Comparison of ENCODE assay signal across 22 cellular contexts in the genomic region with DNA sequence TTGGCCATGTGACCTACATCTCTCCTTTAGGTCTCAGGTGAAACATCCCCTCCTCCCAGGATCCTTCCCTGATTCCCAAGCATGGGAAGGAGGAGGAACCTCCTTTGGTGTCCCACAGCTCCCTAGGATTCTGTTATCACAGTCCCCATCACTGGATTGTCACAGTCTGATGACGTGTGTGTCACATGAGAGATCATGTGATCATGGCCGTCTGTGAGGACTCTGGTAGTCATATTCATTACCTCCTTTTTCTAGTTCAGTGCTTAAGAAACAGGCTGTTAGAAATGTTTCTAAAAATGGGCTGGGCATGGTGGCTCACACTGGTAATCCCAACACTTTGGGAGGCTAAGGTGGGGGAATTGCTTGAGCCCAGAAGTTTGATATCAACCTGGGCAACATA. TPM values are rescaled to one million over a fixed set of nuclear protein-coding genes. Genes with fewer than 3 reads are reported as not detected.
A peak's percentile ranks its signal among the peaks of the same experiment; 100 is the strongest.
DNase-seq lines count a peak whose midpoint lies in the region; ATAC-seq and TF ChIP-seq lines count a peak whose summit lies in the region.
"Had no signal": no experiment of that assay in that cellular context is flagged by ENCODE, and none has a peak within 500 bp of the region (broad histone marks: within the 10 kb centered on the region; RNA-seq: fewer than 3 reads in every experiment).

No MANE protein-coding gene starts in this region.

- H3K4me3 ChIP-seq in BLaER1 treated with 17β-estradiol and CSF1 and Interleukin-3, amounts not matched to agents 10 nM and 100 nM, result peak overlapping the region in 1 of 10 experiments; percentile 91; a peak in 2 of 20 replicates
- no peak overlapping the region for H3K4me3 ChIP-seq in DND-41 (ENCODE audit: low read depth in 1 of 2, low read length in 2 of 2)
- no peak overlapping the region for H3K4me3 ChIP-seq in mesendoderm (ENCODE audit: low read length)
- no peak overlapping the region for H3K4me3 ChIP-seq in heart left ventricle
- H3K4me3 ChIP-seq: gastroesophageal sphincter, skin epidermis, tibial nerve had no signal

- no CpG with 5 or more reads among the region's 2 CpGs for WGBS in mesendoderm (ENCODE audit: extremely low coverage, insufficient coverage, low lambda C conversion rate)
- 60 to 66% (median 64%) methylated on average over 2 of the region's 2 CpGs for WGBS in heart left ventricle, 4 donors

- no peak for DNase-seq in DND-41
- no peak for DNase-seq in T-helper 17 cell
- peak; percentile 49 for DNase-seq in mesendoderm
- DNase-seq in NCI-H187 (lab: John Stamatoyannopoulos, UW), result no peak
- DNase-seq in heart left ventricle, result no peak
- DNase-seq: activated CD4-positive, alpha-beta T cell treated with anti-CD3 and anti-CD28 coated beads, Interleukin-2, amount 50 U/mL, for 1 hour; activated CD8-positive, alpha-beta memory T cell treated with anti-CD3 and anti-CD28 coated beads, Interleukin-2, amount 50 U/mL, for 48 hours; effector CD4-positive, alpha-beta T cell; naive thymus-derived CD4-positive, alpha-beta T cell; NCI-H2227 treated with DMSO at 0.1 percent for 48 hours; NCI-H748 treated with DMSO at 0.1 percent for 48 hours had no signal

- no peak overlapping the region for H4K5ac ChIP-seq in mesendoderm (ENCODE audit: low read length)

- H4K20me1 ChIP-seq in BLaER1 treated with 17β-estradiol and CSF1 and Interleukin-3, amounts not matched to agents 10 nM and 100 nM, result peaks cover 0 to 65% (median 38%) of the 10 kb centered on the region in 11 experiments; a peak in 14 of 22 replicates
- H4K20me1 ChIP-seq in DND-41 (ENCODE audit: insufficient read depth, low read length), result peaks cover 4% of the 10 kb centered on the region; the same call in 1 of the 2 replicates

- no peaks in the 10 kb centered on the region for H3K27me3 ChIP-seq in BLaER1 treated with 17β-estradiol and CSF1 and Interleukin-3, amounts not matched to agents 10 nM and 100 nM
- H3K27me3 ChIP-seq in DND-41 (ENCODE audit: insufficient read depth, low read length, poor library complexity) (no peaks in the 10 kb centered on the region), mesendoderm (ENCODE audit: insufficient read depth, low read length, poor library complexity) (no peaks in the 10 kb centered on the region), heart left ventricle (no peaks in the 10 kb centered on the region)
- H3K27me3 ChIP-seq: gastroesophageal sphincter, tibial nerve had no signal

- H3K4me1 Mint-ChIP-seq in T-helper 17 cell, result peaks cover 24% of the 10 kb centered on the region

- H2AK5ac ChIP-seq in mesendoderm (ENCODE audit: low read length), result no peak overlapping the region

- peak overlapping the region in 2 of 11 experiments; percentile 6 to 9; a peak in 2 of 22 replicates for H3K27ac ChIP-seq in BLaER1 treated with 17β-estradiol and CSF1 and Interleukin-3, amounts not matched to agents 10 nM and 100 nM
- H3K27ac ChIP-seq in DND-41 (ENCODE audit: low read length) (no peak overlapping the region), mesendoderm (ENCODE audit: low read depth, low read length) (no peak overlapping the region), heart left ventricle (no peak overlapping the region)
- H3K27ac ChIP-seq: gastroesophageal sphincter, tibial nerve had no signal

- H3K27ac Mint-ChIP-seq in T-helper 17 cell, result peak overlapping the region; percentile 16
- H3K27ac Mint-ChIP-seq: T-helper 1 cell treated with Interleukin-12 subunit alpha and Interleukin-12 subunit beta and Interleukin-4 antibody, amounts not matched to agents 30 μg/mL and 1 μg/mL, for 36 hours had no signal

- H3K27me3 Mint-ChIP-seq in T-helper 17 cell, result no peaks in the 10 kb centered on the region
- H3K27me3 Mint-ChIP-seq: stimulated activated naive CD8-positive, alpha-beta T cell treated with anti-CD3 and anti-CD28 coated beads, Interleukin-15, Interleukin-2, amounts not matched to agents 100 ng/mL and 50 ng/mL, for 24 hours had no signal

- H3K79me1 ChIP-seq in mesendoderm (ENCODE audit: low read length), result peaks cover 26% of the 10 kb centered on the region

- peaks cover 17 to 68% (median 31%) of the 10 kb centered on the region in 10 experiments for H3K4me1 ChIP-seq in BLaER1 treated with 17β-estradiol and CSF1 and Interleukin-3, amounts not matched to agents 10 nM and 100 nM
- H3K4me1 ChIP-seq in DND-41 (ENCODE audit: insufficient read depth, low read length) (peaks cover 26% of the 10 kb centered on the region), mesendoderm (ENCODE audit: control insufficient read depth, low read depth, low read length) (peaks cover 1% of the 10 kb centered on the region), heart left ventricle (peaks cover 3 to 33% (median 15%) of the 10 kb centered on the region in 12 donors)

- H2BK5ac ChIP-seq in mesendoderm (ENCODE audit: low read length), result no peak overlapping the region

- no peak overlapping the region for H3K9ac ChIP-seq in BLaER1 treated with 17β-estradiol and CSF1 and Interleukin-3, amounts not matched to agents 10 nM and 100 nM
- H3K9ac ChIP-seq in DND-41 (ENCODE audit: low read depth, low read length) (no peak overlapping the region), mesendoderm (ENCODE audit: low read length) (no peak overlapping the region)

- TF ChIP-seq POLR2A in heart left ventricle (IDR thresholded peaks at IDR 0.05), result no peak

- no peak overlapping the region for H2BK15ac ChIP-seq in mesendoderm (replicated peaks; ENCODE audit: low read depth)

- no peak overlapping the region for H3K18ac ChIP-seq in mesendoderm (ENCODE audit: low read length)

- no peak overlapping the region for H3K4me3 Mint-ChIP-seq in T-helper 17 cell
- H3K4me3 Mint-ChIP-seq: stimulated activated naive CD8-positive, alpha-beta T cell treated with anti-CD3 and anti-CD28 coated beads, Interleukin-15, Interleukin-2, amounts not matched to agents 100 ng/mL and 50 ng/mL, for 24 hours; T-helper 1 cell treated with Interleukin-12 subunit alpha and Interleukin-12 subunit beta and Interleukin-4 antibody, amounts not matched to agents 30 μg/mL and 1 μg/mL, for 36 hours had no signal

- no peak overlapping the region for H3K56ac ChIP-seq in mesendoderm (ENCODE audit: low read length)

- H2BK120ac ChIP-seq in mesendoderm (ENCODE audit: low read depth, low read length), result no peak overlapping the region

- intact Hi-C loops in heart left ventricle (cut with DNase I), result no loop called here

- H3K79me2 ChIP-seq in DND-41 (ENCODE audit: insufficient read depth, low read length) (peaks cover 47% of the 10 kb centered on the region), mesendoderm (ENCODE audit: control insufficient read depth, insufficient read depth, low read length) (peaks cover 34% of the 10 kb centered on the region)

- H3K9me3 ChIP-seq in BLaER1 treated with 17β-estradiol and CSF1 and Interleukin-3, amounts not matched to agents 10 nM and 100 nM (replicated peaks in 1 of 11), result peaks cover 0 to 5% (median 0%) of the 10 kb centered on the region in 11 experiments; a peak in 3 of 22 replicates
- H3K9me3 ChIP-seq in DND-41 (ENCODE audit: insufficient read depth, low read length, severe bottlenecking) (no peaks in the 10 kb centered on the region), T-helper 17 cell (ENCODE audit: control insufficient read depth, low read length, poor library complexity, severe bottlenecking) (no peaks in the 10 kb centered on the region), heart left ventricle (no peaks in the 10 kb centered on the region)
- H3K9me3 ChIP-seq: gastroesophageal sphincter, tibial nerve had no signal

- no peak overlapping the region for H3K23ac ChIP-seq in mesendoderm (ENCODE audit: low read length)

- no peak overlapping the region for H4K8ac ChIP-seq in mesendoderm (ENCODE audit: low read depth, low read length)

- ATAC-seq in DND-41 (ENCODE audit: insufficient read depth, low read depth), result no peak
- ATAC-seq in T-helper 17 cell, result no peak
- ATAC-seq in HG02588 (IDR thresholded peaks at IDR 0.05; ENCODE audit: unreplicated experiment), result no peak
- ATAC-seq in heart left ventricle, result no peak
- no peak for ATAC-seq in GM21526 (IDR thresholded peaks at IDR 0.05; ENCODE audit: low FRiP score, unreplicated experiment)
- ATAC-seq: esophagus mucosa; gastroesophageal sphincter; naive thymus-derived CD4-positive, alpha-beta T cell had no signal

- no peak overlapping the region for H2AFZ ChIP-seq in DND-41 (ENCODE audit: low read depth, low read length)

- H3K36me3 ChIP-seq in BLaER1 treated with 17β-estradiol and CSF1 and Interleukin-3, amounts not matched to agents 10 nM and 100 nM, result peaks cover 50 to 65% (median 56%) of the 10 kb centered on the region in 11 experiments
- H3K36me3 ChIP-seq in DND-41 (ENCODE audit: insufficient read depth, low read length) (peaks cover 47% of the 10 kb centered on the region), mesendoderm (ENCODE audit: control insufficient read depth, insufficient read depth, low read length) (peaks cover 11% of the 10 kb centered on the region), heart left ventricle (peaks cover 0 to 50% (median 45%) of the 10 kb centered on the region in 9 donors)

- H3K4me2 ChIP-seq in BLaER1 treated with 17β-estradiol and CSF1 and Interleukin-3, amounts not matched to agents 10 nM and 100 nM, result peak overlapping the region in 7 of 11 experiments; percentile 86 to 98 (median 97); a peak in 13 of 22 replicates
- H3K4me2 ChIP-seq in DND-41 (ENCODE audit: insufficient read depth, low read length) (peak overlapping the region; percentile 14; the same call in 1 of the 2 replicates), mesendoderm (ENCODE audit: low read length) (no peak overlapping the region)

- no peak overlapping the region for H3K4ac ChIP-seq in mesendoderm (ENCODE audit: low read depth, low read length)

- TF ChIP-seq CTCF in DND-41 (IDR thresholded peaks at IDR 0.05; ENCODE audit: borderline replicate concordance, extremely low read depth, low read length, poor library complexity, severe bottlenecking), result no peak
- TF ChIP-seq CTCF in heart left ventricle (IDR thresholded peaks at IDR 0.05), result no peak

- no peaks in the 10 kb centered on the region for H3K36me3 Mint-ChIP-seq in T-helper 17 cell (ENCODE audit: low read depth)

RNA-seq across cellular contexts. Expression of a gene that starts 3.0 kb away (rescaled TPM):
- total RNA-seq in T-helper 17 cell, result 10 to 100 TPM in 1 of 2 donors, 1 to 10 TPM in 1; 9.1 to 11.2 TPM
- 19.0 TPM for polyA plus RNA-seq in mesendoderm (2013, experiment 1 of 2)
- polyA plus RNA-seq in mesendoderm (2013, experiment 2 of 2), result 19.1 TPM
- total RNA-seq in heart left ventricle, result 10 to 100 TPM in 2 of 9 donors, 1 to 10 TPM in 7; 3.7 to 10.6 (median 6.7) TPM
- polyA plus RNA-seq in heart left ventricle, result 10 to 100 TPM in 1 of 2 donors, 1 to 10 TPM in 1; 6.1 to 13.3 TPM

RNA-seq across cellular contexts. Expression of a gene that starts 20.1 kb away (rescaled TPM):
- total RNA-seq in T-helper 17 cell, result 1 to 10 TPM in 1 of 2 donors, under 1 TPM in 1; 0.70 to 1.4 TPM
- polyA plus RNA-seq in mesendoderm (2013, experiment 1 of 2), result 0.29 TPM
- polyA plus RNA-seq in mesendoderm (2013, experiment 2 of 2), result 0.14 TPM
- 1 to 10 TPM in 3 of 9 donors, under 1 TPM in 6; 0.12 to 3.3 (median 0.94) TPM for total RNA-seq in heart left ventricle
- polyA plus RNA-seq in heart left ventricle, result under 1 TPM; 0.23 to 0.55 TPM
- total RNA-seq: G401 had no signal
- polyA plus RNA-seq: naive thymus-derived CD4-positive, alpha-beta T cell had no signal

RNA-seq across cellular contexts. Expression of a gene that starts 42.4 kb away (rescaled TPM):
- total RNA-seq in T-helper 17 cell (10 to 100 TPM in 1 of 2 donors, 1 to 10 TPM in 1; 2.2 to 11.3 TPM), heart left ventricle (10 to 100 TPM in 3 of 9 donors, 1 to 10 TPM in 6; 3.0 to 37.9 (median 7.5) TPM)
- 2.3 TPM for polyA plus RNA-seq in mesendoderm (2013, experiment 1 of 2)
- polyA plus RNA-seq in mesendoderm (2013, experiment 2 of 2), result 2.3 TPM
- polyA plus RNA-seq in heart left ventricle, result 1 to 10 TPM in 1 of 2 donors, under 1 TPM in 1; 0.80 to 5.6 TPM
- total RNA-seq: pulmonary artery endothelial cell had no signal
